ENCODE assay signal across 19 cellular contexts in the genomic region with DNA sequence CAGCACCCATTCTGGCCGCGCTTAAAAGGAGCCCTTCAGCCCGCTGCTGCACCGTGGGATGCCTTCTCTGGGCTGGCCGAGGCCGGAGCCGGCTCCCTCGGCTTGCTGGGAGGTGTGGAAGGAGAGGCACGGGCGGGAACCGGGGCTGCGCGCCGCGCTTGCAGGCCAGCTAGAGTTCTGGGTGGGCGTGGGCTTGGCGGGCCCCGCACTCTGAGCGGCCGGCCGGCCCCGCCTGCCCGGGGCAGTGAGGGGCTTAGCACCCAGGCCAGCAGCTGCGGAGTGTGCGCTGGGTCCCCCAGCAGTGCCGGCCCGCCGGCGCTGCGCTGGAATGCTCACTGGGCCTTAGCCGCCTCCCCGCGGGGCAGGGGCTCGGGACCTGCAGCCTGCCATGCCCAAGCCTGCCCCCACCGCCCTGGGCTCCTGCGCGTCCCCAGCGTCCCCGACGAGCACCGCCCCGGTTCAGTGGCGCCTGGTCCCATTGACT.
DNase-seq lines count a peak whose midpoint lies in the region; ATAC-seq, FAIRE-seq and TF ChIP-seq lines count a peak whose summit lies in the region.
"Had no signal": no experiment of that assay in that cellular context is flagged by ENCODE, and none has a peak within 500 bp of the region (broad histone marks: within the 10 kb centered on the region; RNA-seq: fewer than 3 reads in every experiment).

No MANE protein-coding gene starts in this region.

- intact Hi-C loops in kidney (cut with DNase I) = no loop called here
- intact Hi-C loops in aorta (cut with DNase I) = no loop called here
- intact Hi-C loops in PC-3 (cut with micrococcal nuclease) = no loop called here

- no peak overlapping the region for H3K9ac ChIP-seq in H9 (ENCODE audit: extremely low read depth, insufficient read length, low read length)
- H3K9ac ChIP-seq in kidney (ENCODE audit: low read length in 2 of 2) = no peak overlapping the region
- H3K9ac ChIP-seq in PC-3 (ENCODE audit: low read length) = no peak overlapping the region

- H3T11ph ChIP-seq in H9 (ENCODE audit: low read length) = no peak overlapping the region

- ATAC-seq in aorta (ENCODE audit: low FRiP score) (peak; percentile 57), HG02588 (IDR thresholded peaks at IDR 0.05; ENCODE audit: unreplicated experiment) (no peak), PC-3 (no peak)
- ATAC-seq: HCT116, HepG2 had no signal

- no peaks in the 10 kb centered on the region for H3K9me2 ChIP-seq in PC-3 (replicated peaks; ENCODE audit: low read length)

- H2AK5ac ChIP-seq in H9 (ENCODE audit: insufficient read length, low read length) = no peak overlapping the region

- no peaks in the 10 kb centered on the region for H3K9me3 ChIP-seq in H9 (ENCODE audit: control insufficient read depth, low read depth, low read length)
- H3K9me3 ChIP-seq in kidney (ENCODE audit: control insufficient read depth in 1 of 2, low read length in 2 of 2) = no peaks in the 10 kb centered on the region
- H3K9me3 ChIP-seq in aorta (ENCODE audit: control insufficient read depth, low read length) = no peaks in the 10 kb centered on the region
- no peaks in the 10 kb centered on the region for H3K9me3 ChIP-seq in suprapubic skin
- no peaks in the 10 kb centered on the region for H3K9me3 ChIP-seq in PC-3 (ENCODE audit: low read length)

- no peaks in the 10 kb centered on the region for H4K20me1 ChIP-seq in H9 (ENCODE audit: control insufficient read depth, insufficient read depth, insufficient read length)
- H4K20me1 ChIP-seq in PC-3 (ENCODE audit: low read length) = no peaks in the 10 kb centered on the region

- H3K36me3 ChIP-seq in kidney (ENCODE audit: control insufficient read depth in 1 of 2, insufficient read depth in 2 of 2, low read length in 2 of 2) = no peaks in the 10 kb centered on the region
- H3K36me3 ChIP-seq in aorta (ENCODE audit: control insufficient read depth in 1 of 2, insufficient read depth in 2 of 2, low read length in 1 of 2) = no peaks in the 10 kb centered on the region
- H3K36me3 ChIP-seq in suprapubic skin = no peaks in the 10 kb centered on the region
- H3K36me3 ChIP-seq in PC-3 (ENCODE audit: low read depth, low read length) = no peaks in the 10 kb centered on the region

- no peak overlapping the region for H3K56ac ChIP-seq in H9 (ENCODE audit: insufficient read length, low read depth, low read length)

- no peak overlapping the region for H3K18ac ChIP-seq in H9 (ENCODE audit: insufficient read length, low read depth, low read length)

- no peak overlapping the region for H2AFZ ChIP-seq in H9 (ENCODE audit: low read length)
- H2AFZ ChIP-seq in PC-3 (ENCODE audit: low read length) = no peak overlapping the region

- no peak overlapping the region for H4K8ac ChIP-seq in H9 (replicated peaks; ENCODE audit: insufficient read length, low read depth, low read length)

- no peak for TF ChIP-seq POLR2A in suprapubic skin (IDR thresholded peaks at IDR 0.05)

- H3K4me1 ChIP-seq in H9 (ENCODE audit: insufficient read depth, low read length) (no peaks in the 10 kb centered on the region), kidney (ENCODE audit: control insufficient read depth in 1 of 2, insufficient read depth in 1 of 2, low read depth in 1 of 2, low read length in 2 of 2) (no peaks in the 10 kb centered on the region), aorta (ENCODE audit: control insufficient read depth in 1 of 2, insufficient read depth in 2 of 2, low read length in 2 of 2) (no peaks in the 10 kb centered on the region), suprapubic skin (no peaks in the 10 kb centered on the region), PC-3 (ENCODE audit: insufficient read depth, low read length) (no peaks in the 10 kb centered on the region)

- no peaks in the 10 kb centered on the region for H3K27me3 Mint-ChIP-seq in H9 (ENCODE audit: low read depth)

- no peak overlapping the region for H2BK15ac ChIP-seq in H9 (ENCODE audit: low read depth, low read length)

- no peaks in the 10 kb centered on the region for H3K79me2 ChIP-seq in H9 (ENCODE audit: insufficient read depth, low read length)
- no peaks in the 10 kb centered on the region for H3K79me2 ChIP-seq in PC-3 (ENCODE audit: low read length)

- no TSS peak for BruUV-seq in PC-3 (replicated peaks; lab: Mats Ljungman, UMichigan)

- no peak for FAIRE-seq in kidney (lab: Jason Lieb, UNC)
- FAIRE-seq: G401.6, HepG2 had no signal

- H3K4me2 ChIP-seq in H9 (ENCODE audit: insufficient read depth, insufficient read length, low read length) (no peak overlapping the region), PC-3 (ENCODE audit: low read length) (no peak overlapping the region)

- H3K36me3 Mint-ChIP-seq in H9 (ENCODE audit: insufficient read depth in 1 of 3, low read depth in 3 of 3) = peaks cover 0 to 14% (median 0%) of the 10 kb centered on the region in 3 experiments; a peak in 4 of 7 replicates
- H3K36me3 Mint-ChIP-seq: CD14-positive monocyte had no signal

- H3K23ac ChIP-seq in H9 (ENCODE audit: insufficient read length, low read depth, low read length) = no peak overlapping the region

- H3K4me3 ChIP-seq in kidney (ENCODE audit: low read length in 2 of 2) (no peak overlapping the region), aorta (ENCODE audit: low read length in 2 of 2) (no peak overlapping the region), suprapubic skin (no peak overlapping the region), PC-3 (ENCODE audit: low read length) (no peak overlapping the region)

- no peak for TF ChIP-seq CTCF in H9 (conservative IDR thresholded peaks at IDR 0.05)
- TF ChIP-seq CTCF in kidney (IDR thresholded peaks at IDR 0.05; ENCODE audit: borderline replicate concordance, extremely low read depth, insufficient read depth) = no peak
- TF ChIP-seq CTCF in suprapubic skin (IDR thresholded peaks at IDR 0.05) = no peak
- TF ChIP-seq CTCF in PC-3 (conservative IDR thresholded peaks at IDR 0.05; ENCODE audit: low read depth, low read length) = no peak

- H2BK120ac ChIP-seq in H9 (ENCODE audit: low read depth, low read length, poor library complexity, severe bottlenecking) = no peak overlapping the region

- peaks cover 3 to 4% of the 10 kb centered on the region in 2 experiments; a peak in 2 of 4 replicates for H3K4me1 Mint-ChIP-seq in H9
- H3K4me1 Mint-ChIP-seq: CD14-positive monocyte had no signal

- DNase-seq in H9 = peak; percentile 54
- peak; percentile 56 for DNase-seq in ecto neural progenitor cell (ENCODE audit: low spot score)
- peak; percentile 70 for DNase-seq in kidney
- DNase-seq in aorta = no peak
- DNase-seq in suprapubic skin (ENCODE audit: low spot score in 2 of 2) = no peak
- DNase-seq in PC-3 = no peak
- DNase-seq: ACHN, DMS79 treated with DMSO at 0.1 percent for 48 hours, KBM-7, NCI-H1105 treated with DMSO at 0.1 percent for 48 hours, NCI-H1694, NCI-H2081 treated with DMSO at 0.1 percent for 48 hours, NCI-H774, RPMI8226 had no signal

- H3K9me3 Mint-ChIP-seq in H9 = no peaks in the 10 kb centered on the region; a peak in 2 of 5 replicates

- H2BK12ac ChIP-seq in H9 (ENCODE audit: insufficient read length, low read depth, low read length) = no peak overlapping the region

- H4K5ac ChIP-seq in H9 (ENCODE audit: insufficient read length, low read depth, low read length) = no peak overlapping the region

- TF ChIP-seq EP300 in suprapubic skin (IDR thresholded peaks at IDR 0.05) = no peak

- WGBS in H9 (ENCODE audit: extremely low coverage, insufficient read length, low lambda C conversion rate) = no CpG with 5 or more reads among the region's 43 CpGs
- WGBS in aorta, 2 donors = 96 to 97% methylated on average over 39 to 43 of the region's 43 CpGs
- 100% methylated on average over 5 of the region's 43 CpGs for WGBS in suprapubic skin

- H2BK20ac ChIP-seq in H9 (ENCODE audit: low read depth, low read length, poor library complexity, severe bottlenecking) = no peak overlapping the region

- POLR2A ChIA-PET in PC-3 (lab: Charles Lee; ENCODE audit: unreplicated experiment) = no interaction called here

- H2BK5ac ChIP-seq in H9 (ENCODE audit: insufficient read length, low read length) = no peak overlapping the region

- no peaks in the 10 kb centered on the region for H3F3A ChIP-seq in PC-3 (ENCODE audit: low read length, unreplicated experiment)

- CTCF ChIA-PET in PC-3 (lab: Charles Lee) = no interaction called here

- no peak overlapping the region for H3K27ac Mint-ChIP-seq in H9
- H3K27ac Mint-ChIP-seq: CD14-positive monocyte had no signal

- no peaks in the 10 kb centered on the region for H3K23me2 ChIP-seq in H9 (ENCODE audit: insufficient read length, low read depth, low read length, poor library complexity, severe bottlenecking)

- no peak overlapping the region for H3K4me3 Mint-ChIP-seq in H9
- H3K4me3 Mint-ChIP-seq: CD14-positive monocyte had no signal

- H3K27me3 ChIP-seq in H9 (ENCODE audit: insufficient read depth, low read length) (no peaks in the 10 kb centered on the region), aorta (ENCODE audit: control insufficient read depth in 1 of 2, insufficient read depth in 2 of 2, low read length in 1 of 2) (no peaks in the 10 kb centered on the region), suprapubic skin (no peaks in the 10 kb centered on the region), PC-3 (ENCODE audit: low read length) (no peaks in the 10 kb centered on the region)

- no peak overlapping the region for H3K4ac ChIP-seq in H9 (ENCODE audit: low read depth, low read length)

- H3K14ac ChIP-seq in H9 (ENCODE audit: insufficient read depth, low read length) = no peak overlapping the region

- H3K27ac ChIP-seq in H9 (ENCODE audit: insufficient read length, low read depth, low read length) (no peak overlapping the region), kidney (ENCODE audit: low read depth in 2 of 2, low read length in 2 of 2) (no peak overlapping the region), aorta (ENCODE audit: low read depth in 1 of 2, low read length in 2 of 2) (no peak overlapping the region), suprapubic skin (no peak overlapping the region), PC-3 (ENCODE audit: low read length) (no peak overlapping the region)

- H3K79me1 ChIP-seq in H9 (ENCODE audit: insufficient read depth, low read depth, low read length, poor library complexity, severe bottlenecking) = no peaks in the 10 kb centered on the region

- H4K91ac ChIP-seq in H9 (ENCODE audit: insufficient read length, low read depth, low read length) = no peak overlapping the region

Comparison
In these comparisons a context has a peak if more than half of its experiments do, and no peak if none do; other contexts are left out.
1. DNase-seq: peak in H9 (single experiment), ecto neural progenitor cell (single experiment) and kidney (single experiment); none in aorta (0 of 2), suprapubic skin (0 of 2) and PC-3 (single experiment).